ENCODE assay signal across 22 cellular contexts in the genomic region with DNA sequence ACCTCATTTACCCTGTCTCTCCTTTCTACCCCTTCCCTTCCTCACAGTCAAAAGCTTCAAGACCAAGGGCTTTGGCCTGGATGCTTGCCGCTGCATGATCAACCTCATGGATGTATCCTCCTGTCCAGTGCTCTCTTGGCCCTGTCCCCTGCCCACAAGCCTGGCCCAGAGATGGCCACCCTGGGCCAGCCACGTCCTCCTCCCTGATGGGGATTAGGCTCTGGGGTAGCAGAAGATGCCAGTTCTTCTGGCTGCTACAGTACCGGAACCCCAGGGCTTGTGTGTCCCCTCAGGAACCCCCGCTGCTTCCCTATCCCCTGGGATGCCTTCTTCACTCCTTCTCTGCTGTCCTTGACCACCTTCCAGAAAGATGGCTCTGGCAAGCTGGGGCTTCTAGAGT. TPM values are rescaled to one million over a fixed set of nuclear protein-coding genes. Genes with fewer than 3 reads are reported as not detected.
DNase-seq lines count a peak whose midpoint lies in the region; ATAC-seq, FAIRE-seq and TF ChIP-seq lines count a peak whose summit lies in the region.
"Had no signal": no experiment of that assay in that cellular context is flagged by ENCODE, and none has a peak within 500 bp of the region (broad histone marks: within the 10 kb centered on the region; RNA-seq: fewer than 3 reads in every experiment).

No MANE protein-coding gene starts in this region.

- H3K23ac ChIP-seq in H1 (ENCODE audit: insufficient read length), result no peak overlapping the region

- no peak overlapping the region for H3K4me2 ChIP-seq in H1 (ENCODE audit: insufficient read depth in 1 of 2, low read depth in 2 of 2, low read length in 2 of 2)
- H3K4me2 ChIP-seq: BLaER1 had no signal

- H3K4ac ChIP-seq in H1 (replicated peaks; ENCODE audit: insufficient read length, low read depth, low read length), result no peak overlapping the region

- TF ChIP-seq POLR2A in H1 (IDR thresholded peaks at IDR 0.05; ENCODE audit: control extremely low read depth in 1 of 2, low read depth in 2 of 2, low read length in 2 of 2), result no peak

- no peak overlapping the region for H4K5ac ChIP-seq in H1 (ENCODE audit: insufficient read length, low read depth, low read length)

- no peaks in the 10 kb centered on the region for H3K9me3 Mint-ChIP-seq in activated naive CD8-positive, alpha-beta T cell treated with anti-CD3 and anti-CD28 coated beads, Interleukin-2, amount 10 ng/mL, durations not matched to agents 7 days and 5 days
- no peaks in the 10 kb centered on the region for H3K9me3 Mint-ChIP-seq in activated naive CD8-positive, alpha-beta T cell treated with anti-CD3 and anti-CD28 coated beads for 36 hours
- H3K9me3 Mint-ChIP-seq: CD4-positive, alpha-beta memory T cell; H9 had no signal

- CTCF ChIA-PET in H1 (lab: Charles Lee; ENCODE audit: partially characterized antibody), result interaction anchor here (0.6 to 10.8 kb wide), 4 partner anchors 14 to 1055 kb away, joined by 3 to 287 read pairs (median 4); a partner anchor contains a TSS

- H3K9ac ChIP-seq in H1 (replicated peaks in 1 of 4; ENCODE audit: extremely low read depth in 1 of 4, low read depth in 3 of 4, low read length in 3 of 4), result no peak overlapping the region
- H3K9ac ChIP-seq: BLaER1 had no signal

- H3K36me3 Mint-ChIP-seq in activated naive CD8-positive, alpha-beta T cell treated with anti-CD3 and anti-CD28 coated beads, Interleukin-2, amount 10 ng/mL, durations not matched to agents 7 days and 5 days, result no peaks in the 10 kb centered on the region
- no peaks in the 10 kb centered on the region for H3K36me3 Mint-ChIP-seq in activated naive CD8-positive, alpha-beta T cell treated with anti-CD3 and anti-CD28 coated beads for 36 hours
- H3K36me3 Mint-ChIP-seq: CD4-positive, alpha-beta memory T cell had no signal

- H3K4me1 ChIP-seq in H1 (replicated peaks in 1 of 4; ENCODE audit: control insufficient read depth in 3 of 4, insufficient read depth in 4 of 4, low read length in 3 of 4), result peaks cover 2 to 15% (median 4%) of the 10 kb centered on the region in 4 experiments

- H3K23me2 ChIP-seq in H1 (ENCODE audit: low read depth, low read length), result peaks cover 10% of the 10 kb centered on the region; the same call in 1 of the 2 replicates

- peaks cover 7% of the 10 kb centered on the region for H3K27me3 Mint-ChIP-seq in activated naive CD8-positive, alpha-beta T cell treated with anti-CD3 and anti-CD28 coated beads, Interleukin-2, amount 10 ng/mL, durations not matched to agents 7 days and 5 days
- no peaks in the 10 kb centered on the region for H3K27me3 Mint-ChIP-seq in activated naive CD8-positive, alpha-beta T cell treated with anti-CD3 and anti-CD28 coated beads for 36 hours
- H3K27me3 Mint-ChIP-seq: CD4-positive, alpha-beta memory T cell had no signal

- no peak overlapping the region for H4K91ac ChIP-seq in H1 (replicated peaks; ENCODE audit: insufficient read length, low read length)

- H3K79me2 ChIP-seq in H1 (ENCODE audit: control insufficient read depth in 1 of 2, insufficient read depth in 2 of 2, low read length in 2 of 2), result no peaks in the 10 kb centered on the region

- H3K4me1 Mint-ChIP-seq in activated naive CD8-positive, alpha-beta T cell treated with anti-CD3 and anti-CD28 coated beads, Interleukin-2, amount 10 ng/mL, durations not matched to agents 7 days and 5 days, result peaks cover 17% of the 10 kb centered on the region
- H3K4me1 Mint-ChIP-seq in activated naive CD8-positive, alpha-beta T cell treated with anti-CD3 and anti-CD28 coated beads for 36 hours, result peaks cover 20% of the 10 kb centered on the region

- intact Hi-C loops in posterior vena cava (cut with DNase I), result no loop called here

- H3K27ac Mint-ChIP-seq in activated naive CD8-positive, alpha-beta T cell treated with anti-CD3 and anti-CD28 coated beads, Interleukin-2, amount 10 ng/mL, durations not matched to agents 7 days and 5 days, result no peak overlapping the region
- no peak overlapping the region for H3K27ac Mint-ChIP-seq in activated naive CD8-positive, alpha-beta T cell treated with anti-CD3 and anti-CD28 coated beads for 36 hours
- H3K27ac Mint-ChIP-seq: H9 had no signal

- H2BK20ac ChIP-seq in H1 (ENCODE audit: low read length), result no peak overlapping the region

- H2BK12ac ChIP-seq in H1 (ENCODE audit: low read depth, low read length), result 0 out of 2 replicates have a peak overlapping the region, but pooled peaks have one; percentile 27

- DNase-seq in activated naive CD8-positive, alpha-beta T cell treated with anti-CD3 and anti-CD28 coated beads, Interleukin-2, amount 10 ng/mL, durations not matched to agents 7 days and 5 days, result no peak
- no peak for DNase-seq in activated naive CD8-positive, alpha-beta T cell treated with anti-CD3 and anti-CD28 coated beads for 36 hours
- peak; percentile 45 for DNase-seq in M059J (ENCODE audit: low read depth)
- no peak for DNase-seq in H1 (ENCODE audit: low read depth in 1 of 2, low spot score in 2 of 2)
- peak; percentile 62 for DNase-seq in posterior vena cava (ENCODE audit: low spot score)
- no peak for DNase-seq in T1000 (lab: John Stamatoyannopoulos, UW)
- no peak for DNase-seq in HuH-7 (ENCODE audit: low spot score)
- no peak for DNase-seq in NCI-H2171 treated with DMSO at 0.1 percent for 48 hours (lab: John Stamatoyannopoulos, UW)
- DNase-seq: CD4-positive, alpha-beta memory T cell; GF-D8; H9; Karpas-422; MM.1S; NCI-H1092 treated with DMSO at 0.1 percent for 48 hours; NCI-H1694; NCI-H510A; NCI-H82; OCI-M1; RPMI8226 had no signal

- no peak for TF ChIP-seq CTCF in H1 (IDR thresholded peaks at IDR 0.05; ENCODE audit: control extremely low read depth in 1 of 3, insufficient read depth in 1 of 3, low read depth in 1 of 3, low read length in 3 of 3)

- WGBS in H1 (ENCODE audit: extremely low coverage in 1 of 2, insufficient coverage in 1 of 2, insufficient read length in 1 of 2, insufficient replicate concordance in 2 of 2, low coverage in 1 of 2, low lambda C conversion rate in 2 of 2, missing lambda C conversion rate in 1 of 2), 2 experiments, result 91% methylated on average over 4 of the region's 4 CpGs; no CpG with 5 or more reads in 1 of the 2 experiments

- H3K4me3 ChIP-seq in H1 (ENCODE audit: extremely low read depth in 1 of 4, insufficient read depth in 2 of 4, low read depth in 3 of 4, low read length in 4 of 4), result no peak overlapping the region
- H3K4me3 ChIP-seq: BLaER1, GM12878 had no signal

- no peak overlapping the region for H2AFZ ChIP-seq in H1 (ENCODE audit: low read length)

- no peak overlapping the region for H2BK120ac ChIP-seq in H1 (replicated peaks; ENCODE audit: low read depth, low read length)

- H2AK5ac ChIP-seq in H1 (ENCODE audit: low read depth, low read length), result no peak overlapping the region; the same call in 1 of the 2 replicates

- H3K4me3 Mint-ChIP-seq in activated naive CD8-positive, alpha-beta T cell treated with anti-CD3 and anti-CD28 coated beads, Interleukin-2, amount 10 ng/mL, durations not matched to agents 7 days and 5 days, result no peak overlapping the region
- H3K4me3 Mint-ChIP-seq in activated naive CD8-positive, alpha-beta T cell treated with anti-CD3 and anti-CD28 coated beads for 36 hours, result no peak overlapping the region
- H3K4me3 Mint-ChIP-seq: CD4-positive, alpha-beta memory T cell; H9 had no signal

- no peak overlapping the region for H3K27ac ChIP-seq in H1 (ENCODE audit: low read depth, low read length)
- H3K27ac ChIP-seq: BLaER1 had no signal

- H3K18ac ChIP-seq in H1 (ENCODE audit: extremely low read depth, low read length), result no peak overlapping the region

- no peak overlapping the region for H2BK5ac ChIP-seq in H1 (ENCODE audit: low read depth, low read length)

- no peaks in the 10 kb centered on the region for H3K36me3 ChIP-seq in H1 (ENCODE audit: control insufficient read depth in 2 of 4, insufficient read depth in 4 of 4, low read length in 3 of 4)
- H3K36me3 ChIP-seq: BLaER1 had no signal

- peak overlapping the region; percentile 100 for H3K56ac ChIP-seq in H1 (replicated peaks; ENCODE audit: insufficient read length, low read depth, low read length)

- TF ChIP-seq RAD21 in H1 (IDR thresholded peaks at IDR 0.05 in 1 of 2, conservative IDR thresholded peaks at IDR 0.05 in 1 of 2; ENCODE audit: low read depth in 2 of 2, low read length in 2 of 2), result no peak

- no peaks in the 10 kb centered on the region for H3K79me1 ChIP-seq in H1 (ENCODE audit: low read depth, low read length)

- FAIRE-seq in H1 (lab: Jason Lieb, UNC), result no peak
- FAIRE-seq: GM12878 had no signal

- H3K9me3 ChIP-seq in H1 (ENCODE audit: insufficient read depth in 2 of 2, low read depth in 1 of 2, low read length in 1 of 2), result no peaks in the 10 kb centered on the region
- H3K9me3 ChIP-seq: BLaER1 had no signal

- H4K8ac ChIP-seq in H1 (ENCODE audit: extremely low read depth, insufficient read depth, low read length), result no peak overlapping the region; the same call in 1 of the 2 replicates

- no peak overlapping the region for H3K14ac ChIP-seq in H1 (ENCODE audit: insufficient read length)

- no peak overlapping the region for H2BK15ac ChIP-seq in H1 (ENCODE audit: low read length)

- no peaks in the 10 kb centered on the region for H3K27me3 ChIP-seq in H1 (replicated peaks in 1 of 4; ENCODE audit: control insufficient read depth in 3 of 4, extremely low read depth in 1 of 4, insufficient read depth in 3 of 4, low read length in 3 of 4)
- H3K27me3 ChIP-seq: BLaER1 had no signal

- POLR2A ChIA-PET in activated naive CD8-positive, alpha-beta T cell treated with anti-CD3 and anti-CD28 coated beads, Interleukin-2, amount 10 ng/mL, durations not matched to agents 7 days and 5 days (lab: Charles Lee), result no interaction called here
- POLR2A ChIA-PET in H1 (lab: Charles Lee; ENCODE audit: partially characterized antibody), result interaction anchor here (0.8 to 2.2 kb wide), 11 partner anchors 13 to 75 kb away, joined by 3 to 9 read pairs (median 4); a partner anchor contains a TSS

- ATAC-seq in activated naive CD8-positive, alpha-beta T cell treated with anti-CD3 and anti-CD28 coated beads, Interleukin-2, amount 10 ng/mL, durations not matched to agents 7 days and 5 days (ENCODE audit: low read depth), result peak; percentile 10
- ATAC-seq: GM12878 had no signal

- TF ChIP-seq EP300 in H1 (IDR thresholded peaks at IDR 0.05; ENCODE audit: borderline replicate concordance in 1 of 2, low read depth in 2 of 2, low read length in 2 of 2), result no peak

- no peaks in the 10 kb centered on the region for H4K20me1 ChIP-seq in H1 (replicated peaks in 1 of 2; ENCODE audit: control insufficient read depth in 1 of 2, insufficient read depth in 2 of 2, low read length in 2 of 2)
- H4K20me1 ChIP-seq: BLaER1 had no signal

RNA-seq across cellular contexts. Expression of a gene that starts 22.3 kb away (rescaled TPM):
- total RNA-seq in activated naive CD8-positive, alpha-beta T cell treated with anti-CD3 and anti-CD28 coated beads, Interleukin-2, amount 10 ng/mL, durations not matched to agents 7 days and 5 days, result not detected
- total RNA-seq in activated naive CD8-positive, alpha-beta T cell treated with anti-CD3 and anti-CD28 coated beads for 36 hours, result under 1 TPM; 0.12 to 0.25 TPM
- not detected in 2 replicates for total RNA-seq in M059J (2014; rRNA removed; shearing (Covaris generic))
- 0.97 and 1.2 TPM in 2 replicates for total RNA-seq in H1 (2021; fragmentation: NEBNext Ultra II Directional; extraction: Animal tissue kit (Norgen Biotek cat#: 25700))
- 0.95 and 1.8 TPM in 2 replicates for polyA plus RNA-seq in H1 (2011; rRNA removed)
- 1.4 TPM for polyA plus RNA-seq in H1 (2011; cell fraction: cytosol; rRNA removed)
- 7.7 TPM for polyA plus RNA-seq in H1 (2011; cell fraction: nucleus; rRNA removed)
- 1.0 to 1.9 TPM (median 1.2 TPM) in 4 replicates for polyA plus RNA-seq in H1 (2012, experiment 1 of 2)
- polyA plus RNA-seq in H1 (2012, experiment 2 of 2), result 0.92 TPM
- 1.2 TPM for polyA plus RNA-seq in H1 (2013, experiment 1 of 2)
- 0.99 TPM for polyA plus RNA-seq in H1 (2013, experiment 2 of 2)
- polyA minus RNA-seq in H1 (2011; rRNA and poly(A)+ RNA removed), result 1.0 and 1.2 TPM in 2 replicates
- 1.2 TPM for polyA minus RNA-seq in H1 (2011; cell fraction: cytosol; rRNA and poly(A)+ RNA removed)
- 1.3 TPM for polyA minus RNA-seq in H1 (2011; cell fraction: nucleus; rRNA and poly(A)+ RNA removed)
- total RNA-seq in posterior vena cava, result 1 to 10 TPM in 1 of 2 donors, under 1 TPM in 1; 0.24 to 1.5 TPM
- total RNA-seq: A172; CD4-positive, alpha-beta memory T cell had no signal
- polyA plus RNA-seq: CD4-positive, alpha-beta memory T cell had no signal

RNA-seq across cellular contexts. Expression of a gene that starts 35.8 kb away (rescaled TPM):
- not detected for total RNA-seq in activated naive CD8-positive, alpha-beta T cell treated with anti-CD3 and anti-CD28 coated beads, Interleukin-2, amount 10 ng/mL, durations not matched to agents 7 days and 5 days
- total RNA-seq in activated naive CD8-positive, alpha-beta T cell treated with anti-CD3 and anti-CD28 coated beads for 36 hours, result not detected
- not detected in 2 replicates for total RNA-seq in M059J (2014; rRNA removed; shearing (Covaris generic))
- total RNA-seq in H1 (2021; fragmentation: NEBNext Ultra II Directional; extraction: Animal tissue kit (Norgen Biotek cat#: 25700)), result 4.7 and 5.2 TPM in 2 replicates
- polyA plus RNA-seq in H1 (2011; rRNA removed), result 5.3 and 6.9 TPM in 2 replicates
- polyA plus RNA-seq in H1 (2011; cell fraction: cytosol; rRNA removed), result 6.9 TPM
- polyA plus RNA-seq in H1 (2011; cell fraction: nucleus; rRNA removed), result 8.2 TPM
- 7.5 to 8.9 TPM (median 7.9 TPM) in 4 replicates for polyA plus RNA-seq in H1 (2012, experiment 1 of 2)
- 9.3 TPM for polyA plus RNA-seq in H1 (2012, experiment 2 of 2)
- 10.1 TPM for polyA plus RNA-seq in H1 (2013, experiment 1 of 2)
- 10.6 TPM for polyA plus RNA-seq in H1 (2013, experiment 2 of 2)
- 3.2 and 3.8 TPM in 2 replicates for polyA minus RNA-seq in H1 (2011; rRNA and poly(A)+ RNA removed)
- 5.0 TPM for polyA minus RNA-seq in H1 (2011; cell fraction: cytosol; rRNA and poly(A)+ RNA removed)
- polyA minus RNA-seq in H1 (2011; cell fraction: nucleus; rRNA and poly(A)+ RNA removed), result 5.1 TPM
- total RNA-seq in posterior vena cava, result 1 to 10 TPM in 1 of 2 donors, not detected in 1; 1.5 TPM
- total RNA-seq: A172; CD4-positive, alpha-beta memory T cell; GM12878 had no signal
- polyA plus RNA-seq: CD4-positive, alpha-beta memory T cell; GM12878 had no signal

RNA-seq across cellular contexts. Expression of a gene that starts 42.5 kb away (rescaled TPM):
- total RNA-seq in activated naive CD8-positive, alpha-beta T cell treated with anti-CD3 and anti-CD28 coated beads, Interleukin-2, amount 10 ng/mL, durations not matched to agents 7 days and 5 days, result 10 to 100 TPM; 22.5 to 24.0 TPM
- total RNA-seq in activated naive CD8-positive, alpha-beta T cell treated with anti-CD3 and anti-CD28 coated beads for 36 hours, result 100 to 1,000 TPM in 1 of 2 experiments, 10 to 100 TPM in 1; 92.5 to 102 TPM
- 27.4 and 31.1 TPM in 2 replicates for total RNA-seq in M059J (2014; rRNA removed; shearing (Covaris generic))
- 187 and 196 TPM in 2 replicates for total RNA-seq in H1 (2021; fragmentation: NEBNext Ultra II Directional; extraction: Animal tissue kit (Norgen Biotek cat#: 25700))
- polyA plus RNA-seq in H1 (2011; rRNA removed), result 558 and 626 TPM in 2 replicates
- polyA plus RNA-seq in H1 (2011; cell fraction: cytosol; rRNA removed), result 409 TPM
- polyA plus RNA-seq in H1 (2011; cell fraction: nucleus; rRNA removed), result 636 TPM
- 210 to 268 TPM (median 256 TPM) in 4 replicates for polyA plus RNA-seq in H1 (2012, experiment 1 of 2)
- polyA plus RNA-seq in H1 (2012, experiment 2 of 2), result 267 TPM
- 396 TPM for polyA plus RNA-seq in H1 (2013, experiment 1 of 2)
- 418 TPM for polyA plus RNA-seq in H1 (2013, experiment 2 of 2)
- polyA minus RNA-seq in H1 (2011; rRNA and poly(A)+ RNA removed), result 456 and 664 TPM in 2 replicates
- 124 TPM for polyA minus RNA-seq in H1 (2011; cell fraction: cytosol; rRNA and poly(A)+ RNA removed)
- 168 TPM for polyA minus RNA-seq in H1 (2011; cell fraction: nucleus; rRNA and poly(A)+ RNA removed)
- 10 to 100 TPM; 76.5 to 80.0 TPM for total RNA-seq in posterior vena cava

RNA-seq across cellular contexts. Expression of a gene that starts 53.5 kb away (rescaled TPM):
- 10 to 100 TPM; 20.8 to 21.8 TPM for total RNA-seq in activated naive CD8-positive, alpha-beta T cell treated with anti-CD3 and anti-CD28 coated beads, Interleukin-2, amount 10 ng/mL, durations not matched to agents 7 days and 5 days
- total RNA-seq in activated naive CD8-positive, alpha-beta T cell treated with anti-CD3 and anti-CD28 coated beads for 36 hours, result 10 to 100 TPM; 11.7 to 12.1 TPM
- 32.8 and 45.0 TPM in 2 replicates for total RNA-seq in M059J (2014; rRNA removed; shearing (Covaris generic))
- 60.5 and 61.1 TPM in 2 replicates for total RNA-seq in H1 (2021; fragmentation: NEBNext Ultra II Directional; extraction: Animal tissue kit (Norgen Biotek cat#: 25700))
- 96.8 and 110 TPM in 2 replicates for polyA plus RNA-seq in H1 (2011; rRNA removed)
- polyA plus RNA-seq in H1 (2011; cell fraction: cytosol; rRNA removed), result 71.4 TPM
- polyA plus RNA-seq in H1 (2011; cell fraction: nucleus; rRNA removed), result 196 TPM
- polyA plus RNA-seq in H1 (2012, experiment 1 of 2), result 37.4 to 68.7 TPM (median 63.1 TPM) in 4 replicates
- polyA plus RNA-seq in H1 (2012, experiment 2 of 2), result 49.0 TPM
- polyA plus RNA-seq in H1 (2013, experiment 1 of 2), result 64.8 TPM
- polyA plus RNA-seq in H1 (2013, experiment 2 of 2), result 66.3 TPM
- 116 and 125 TPM in 2 replicates for polyA minus RNA-seq in H1 (2011; rRNA and poly(A)+ RNA removed)
- 46.4 TPM for polyA minus RNA-seq in H1 (2011; cell fraction: cytosol; rRNA and poly(A)+ RNA removed)
- polyA minus RNA-seq in H1 (2011; cell fraction: nucleus; rRNA and poly(A)+ RNA removed), result 41.6 TPM
- total RNA-seq in posterior vena cava, result 10 to 100 TPM; 23.7 to 28.1 TPM

RNA-seq across cellular contexts. Expression of a gene that starts 53.6 kb away (rescaled TPM):
- 10 to 100 TPM; 44.1 to 51.6 TPM for total RNA-seq in activated naive CD8-positive, alpha-beta T cell treated with anti-CD3 and anti-CD28 coated beads, Interleukin-2, amount 10 ng/mL, durations not matched to agents 7 days and 5 days
- 10 to 100 TPM; 58.5 to 60.8 TPM for total RNA-seq in activated naive CD8-positive, alpha-beta T cell treated with anti-CD3 and anti-CD28 coated beads for 36 hours
- 100 and 111 TPM in 2 replicates for total RNA-seq in M059J (2014; rRNA removed; shearing (Covaris generic))
- 81.8 and 82.0 TPM in 2 replicates for total RNA-seq in H1 (2021; fragmentation: NEBNext Ultra II Directional; extraction: Animal tissue kit (Norgen Biotek cat#: 25700))
- polyA plus RNA-seq in H1 (2011; rRNA removed), result 97.1 and 105 TPM in 2 replicates
- polyA plus RNA-seq in H1 (2011; cell fraction: cytosol; rRNA removed), result 93.0 TPM
- polyA plus RNA-seq in H1 (2011; cell fraction: nucleus; rRNA removed), result 84.9 TPM
- 102 to 123 TPM (median 115 TPM) in 4 replicates for polyA plus RNA-seq in H1 (2012, experiment 1 of 2)
- 122 TPM for polyA plus RNA-seq in H1 (2012, experiment 2 of 2)
- polyA plus RNA-seq in H1 (2013, experiment 1 of 2), result 81.1 TPM
- polyA plus RNA-seq in H1 (2013, experiment 2 of 2), result 86.4 TPM
- polyA minus RNA-seq in H1 (2011; rRNA and poly(A)+ RNA removed), result 32.7 and 33.0 TPM in 2 replicates
- 28.1 TPM for polyA minus RNA-seq in H1 (2011; cell fraction: cytosol; rRNA and poly(A)+ RNA removed)
- 20.0 TPM for polyA minus RNA-seq in H1 (2011; cell fraction: nucleus; rRNA and poly(A)+ RNA removed)
- 10 to 100 TPM; 26.4 to 33.5 TPM for total RNA-seq in posterior vena cava

Comparison
In these comparisons a context has a peak if more than half of its experiments do, and no peak if none do; other contexts are left out.
1. DNase-seq: peak in M059J (single experiment) and posterior vena cava (single experiment); none in activated naive CD8-positive, alpha-beta T cell treated with anti-CD3 and anti-CD28 coated beads, Interleukin-2, amount 10 ng/mL, durations not matched to agents 7 days and 5 days (single experiment), activated naive CD8-positive, alpha-beta T cell treated with anti-CD3 and anti-CD28 coated beads for 36 hours (single experiment), H1 (0 of 2), T1000 (single experiment), HuH-7 (single experiment) and NCI-H2171 treated with DMSO at 0.1 percent for 48 hours (single experiment).